31 cellular contexts compared by ENCODE assay signal in genomic region chr15:27258287-27258686, GRCh38.
"Had no signal": no experiment of that assay in that cellular context is flagged by ENCODE, and none has a peak within 500 bp of the region (broad histone marks: within the 10 kb centered on the region; RNA-seq: fewer than 3 reads in every experiment).

No MANE protein-coding gene starts in this region.

- H3K9me3 Mint-ChIP-seq: activated naive CD8-positive, alpha-beta T cell treated with anti-CD3 and anti-CD28 coated beads, Interleukin-2, amount 10 ng/mL, durations not matched to agents 7 days and 5 days; nephron progenitor cell had no signal

- H3K27ac ChIP-seq: ascending aorta, cardiac muscle cell, coronary artery, heart left ventricle, left ventricle myocardium inferior, pancreas, prostate gland, skin epidermis, testis, transverse colon, WERI-Rb-1 had no signal

- H3K27ac Mint-ChIP-seq: activated CD4-positive, alpha-beta memory T cell treated with anti-CD3 and anti-CD28 coated beads for 36 hours; activated CD4-positive, alpha-beta T cell treated with anti-CD3 and anti-CD28 coated beads, Interleukin-2, amount 10 ng/mL, durations not matched to agents 24 days and 14 days; activated naive CD4-positive, alpha-beta T cell treated with anti-CD3 and anti-CD28 coated beads, Interleukin-2, amount 10 ng/mL, durations not matched to agents 7 days and 5 days; activated naive CD8-positive, alpha-beta T cell treated with anti-CD3 and anti-CD28 coated beads, Interleukin-2, amount 10 ng/mL, durations not matched to agents 7 days and 5 days; brain; effector memory CD8-positive, alpha-beta T cell; nephron progenitor cell; T-helper 17 cell had no signal

- H3K4me3 Mint-ChIP-seq: activated CD4-positive, alpha-beta memory T cell treated with anti-CD3 and anti-CD28 coated beads for 36 hours; activated CD4-positive, alpha-beta T cell treated with anti-CD3 and anti-CD28 coated beads, Interleukin-2, amount 10 ng/mL, durations not matched to agents 24 days and 14 days; activated naive CD4-positive, alpha-beta T cell treated with anti-CD3 and anti-CD28 coated beads, Interleukin-2, amount 10 ng/mL, durations not matched to agents 7 days and 5 days; activated naive CD8-positive, alpha-beta T cell treated with anti-CD3 and anti-CD28 coated beads, Interleukin-2, amount 10 ng/mL, durations not matched to agents 7 days and 5 days; brain; effector memory CD8-positive, alpha-beta T cell; nephron progenitor cell; T-helper 17 cell had no signal

- DNase-seq: activated CD4-positive, alpha-beta memory T cell treated with anti-CD3 and anti-CD28 coated beads for 36 hours; activated CD4-positive, alpha-beta T cell treated with anti-CD3 and anti-CD28 coated beads, Interleukin-2, amount 10 ng/mL, durations not matched to agents 24 days and 14 days; activated CD4-positive, CD25-positive, alpha-beta regulatory T cell treated with anti-CD3 and anti-CD28 coated beads, Interleukin-2, amount 50 U/mL, for 72 hours; activated CD8-positive, alpha-beta memory T cell treated with anti-CD3 and anti-CD28 coated beads, Interleukin-2, amount 50 U/mL, for 4 hours; activated gamma-delta T cell; activated naive CD4-positive, alpha-beta T cell treated with anti-CD3 and anti-CD28 coated beads, Interleukin-2, amount 10 ng/mL, durations not matched to agents 7 days and 5 days; activated naive CD8-positive, alpha-beta T cell treated with anti-CD3 and anti-CD28 coated beads, Interleukin-2, amount 10 ng/mL, durations not matched to agents 7 days and 5 days; activated T-cell treated with anti-CD3 and anti-CD28 coated beads, Interleukin-2, amount 50 U/mL, for 1 hour; cerebellar nuclear complex; effector memory CD8-positive, alpha-beta T cell; heart left ventricle; hypothalamus; left ventricle myocardium inferior; nephron progenitor cell; nucleus accumbens; pancreas; retina; stimulated activated CD4-positive, alpha-beta T cell treated with anti-CD3 and anti-CD28 coated beads, Interleukin-12 subunit alpha, Interleukin-12 subunit beta, amount 100 ng/mL, for 4 hours; stimulated activated CD4-positive, alpha-beta T cell treated with anti-CD3 and anti-CD28 coated beads, Interleukin-4, amount 100 ng/mL, for 1 hour; stimulated activated naive CD8-positive, alpha-beta T cell treated with anti-CD3 and anti-CD28 coated beads, Interleukin-15, Interleukin-2, amounts not matched to agents 100 U/mL and 50 U/mL, for 24 hours; T-helper 17 cell; T1000; testis; transverse colon; WERI-Rb-1 had no signal

- H3K36me3 ChIP-seq: ascending aorta, cardiac muscle cell, heart left ventricle, left ventricle myocardium inferior, pancreas, prostate gland, transverse colon, WERI-Rb-1 had no signal

- H3K4me1 Mint-ChIP-seq: activated CD4-positive, alpha-beta T cell treated with anti-CD3 and anti-CD28 coated beads, Interleukin-2, amount 10 ng/mL, durations not matched to agents 24 days and 14 days; activated naive CD4-positive, alpha-beta T cell treated with anti-CD3 and anti-CD28 coated beads, Interleukin-2, amount 10 ng/mL, durations not matched to agents 7 days and 5 days; activated naive CD8-positive, alpha-beta T cell treated with anti-CD3 and anti-CD28 coated beads, Interleukin-2, amount 10 ng/mL, durations not matched to agents 7 days and 5 days; T-helper 17 cell had no signal

- H3K4me1 ChIP-seq: ascending aorta, heart left ventricle, left ventricle myocardium inferior, pancreas, prostate gland, testis, transverse colon had no signal

- H3K27me3 Mint-ChIP-seq: activated CD4-positive, alpha-beta memory T cell treated with anti-CD3 and anti-CD28 coated beads for 36 hours; activated CD4-positive, alpha-beta T cell treated with anti-CD3 and anti-CD28 coated beads, Interleukin-2, amount 10 ng/mL, durations not matched to agents 24 days and 14 days; activated naive CD4-positive, alpha-beta T cell treated with anti-CD3 and anti-CD28 coated beads, Interleukin-2, amount 10 ng/mL, durations not matched to agents 7 days and 5 days; activated naive CD8-positive, alpha-beta T cell treated with anti-CD3 and anti-CD28 coated beads, Interleukin-2, amount 10 ng/mL, durations not matched to agents 7 days and 5 days; brain; effector memory CD8-positive, alpha-beta T cell; T-helper 17 cell had no signal

- H3K4me3 ChIP-seq: ascending aorta, cardiac muscle cell, coronary artery, heart left ventricle, left ventricle myocardium inferior, pancreas, prostate gland, skin epidermis, testis, transverse colon had no signal

- H3K9me3 ChIP-seq: ascending aorta, heart left ventricle, left ventricle myocardium inferior, pancreas, prostate gland, testis, transverse colon had no signal

- H3K27me3 ChIP-seq: ascending aorta, cardiac muscle cell, testis, transverse colon had no signal

- H3K36me3 Mint-ChIP-seq: activated CD4-positive, alpha-beta memory T cell treated with anti-CD3 and anti-CD28 coated beads for 36 hours; activated naive CD4-positive, alpha-beta T cell treated with anti-CD3 and anti-CD28 coated beads, Interleukin-2, amount 10 ng/mL, durations not matched to agents 7 days and 5 days; activated naive CD8-positive, alpha-beta T cell treated with anti-CD3 and anti-CD28 coated beads, Interleukin-2, amount 10 ng/mL, durations not matched to agents 7 days and 5 days; brain had no signal
